In the genomic region with DNA sequence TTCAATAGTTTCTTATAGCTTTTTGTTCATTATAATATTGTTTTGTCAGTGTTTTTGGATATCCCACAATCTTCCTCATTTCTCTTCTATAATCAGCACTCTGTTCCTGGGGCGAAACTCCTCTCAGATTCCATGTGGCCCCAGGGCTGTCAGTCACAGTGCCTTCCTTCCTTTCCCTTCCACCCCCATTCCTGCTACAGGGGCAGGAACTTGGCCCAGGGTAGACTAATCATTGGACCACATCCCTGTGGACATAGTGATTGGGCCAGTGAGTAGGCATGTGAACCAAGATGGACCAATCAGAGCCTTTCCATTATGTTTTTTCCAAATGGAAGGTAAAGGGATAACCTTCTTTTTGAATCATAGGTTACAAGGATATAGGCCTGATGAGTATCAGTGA, we compare ENCODE assay signal across 25 cellular contexts.
A peak's percentile ranks its signal among the peaks of the same experiment; 100 is the strongest.
DNase-seq lines count a peak whose midpoint lies in the region; TF ChIP-seq lines count a peak whose summit lies in the region.
"Had no signal": no experiment of that assay in that cellular context is flagged by ENCODE, and none has a peak within 500 bp of the region (broad histone marks: within the 10 kb centered on the region; RNA-seq: fewer than 3 reads in every experiment).

No MANE protein-coding gene starts in this region.

- H3K4me1 ChIP-seq in mesendoderm (ENCODE audit: control insufficient read depth, low read depth, low read length): peaks cover 4% of the 10 kb centered on the region
- H3K4me1 ChIP-seq: HAP-1 had no signal

- H4K8ac ChIP-seq in mesendoderm (ENCODE audit: low read depth, low read length): no peak overlapping the region

- no peak overlapping the region for H3K4me3 Mint-ChIP-seq in Calu3 (ENCODE audit: low read depth, unreplicated experiment)
- H3K4me3 Mint-ChIP-seq: CD4-positive, alpha-beta memory T cell; GM23338; T-cell had no signal

- no peaks in the 10 kb centered on the region for H3K79me2 ChIP-seq in mesendoderm (ENCODE audit: control insufficient read depth, insufficient read depth, low read length)

- DNase-seq in Calu3 (no peak), H7 (peak; percentile 46), SK-MEL-5 (ENCODE audit: low read depth, low spot score) (peak; percentile 29), mesendoderm (peak; percentile 52), KBM-7 (no peak), AG08395 (ENCODE audit: low spot score) (no peak), dorsolateral prefrontal cortex (no peak)
- DNase-seq: AML-193; C1 segment of cervical spinal cord; CD4-positive, alpha-beta memory T cell; COR-L47; DMS79 treated with DMSO at 0.1 percent for 48 hours; NCI-H1105 treated with DMSO at 0.1 percent for 48 hours; NCI-H146; NCI-H1930; NCI-H2107; NCI-H524 treated with DMSO at 0.1 percent for 48 hours; NCI-H774; PC-9; Right ventricle myocardium superior; RPMI8226; T-cell had no signal

- H2BK120ac ChIP-seq in mesendoderm (ENCODE audit: low read depth, low read length): no peak overlapping the region

- no peak overlapping the region for H3K23ac ChIP-seq in mesendoderm (ENCODE audit: low read length)

- intact Hi-C loops in Calu3 (cut with micrococcal nuclease; ENCODE audit: unreplicated experiment): loop anchor here (5.0 to 10.0 kb wide), 2 partner anchors 246 to 313 kb away; no protein-coding TSS in a partner anchor
- intact Hi-C loops in dorsolateral prefrontal cortex (cut with DNase I): loop anchor here in 1 of 2 donors (10.0 kb wide), 1 partner anchor 463 kb away; no protein-coding TSS in a partner anchor

- no peak overlapping the region for H2BK5ac ChIP-seq in mesendoderm (ENCODE audit: low read length)

- peak overlapping the region; percentile 4 for H3K27ac Mint-ChIP-seq in Calu3 (ENCODE audit: unreplicated experiment)
- H3K27ac Mint-ChIP-seq: GM23338, T-cell had no signal

- H3K27me3 Mint-ChIP-seq in Calu3 (ENCODE audit: unreplicated experiment): no peaks in the 10 kb centered on the region
- H3K27me3 Mint-ChIP-seq: CD4-positive, alpha-beta memory T cell; T-cell had no signal

- H3K18ac ChIP-seq in mesendoderm (ENCODE audit: low read length): no peak overlapping the region

- peaks cover under 1% of the 10 kb centered on the region for H3K36me3 Mint-ChIP-seq in Calu3 (ENCODE audit: insufficient read depth, unreplicated experiment)

- H3K27ac ChIP-seq in mesendoderm (ENCODE audit: low read depth, low read length) (no peak overlapping the region), dorsolateral prefrontal cortex (no peak overlapping the region)
- H3K27ac ChIP-seq: PC-9, SJSA1 had no signal

- H2BK15ac ChIP-seq in mesendoderm (replicated peaks; ENCODE audit: low read depth): no peak overlapping the region

- no peak overlapping the region for H3K4ac ChIP-seq in mesendoderm (ENCODE audit: low read depth, low read length)

- WGBS in mesendoderm (ENCODE audit: extremely low coverage, insufficient coverage, low lambda C conversion rate): no CpG with 5 or more reads among the region's 1 CpG

- no peaks in the 10 kb centered on the region for H3K79me1 ChIP-seq in mesendoderm (ENCODE audit: low read length)

- H3K4me2 ChIP-seq in mesendoderm (ENCODE audit: low read length): no peak overlapping the region
- H3K4me2 ChIP-seq: GM23338, PC-9 had no signal

- in situ Hi-C loops in SK-MEL-5 (cut with HindIII; ENCODE audit: low pct_unique_long_range_greater_than_20kb, low sequenced_read_pairs): no loop called here
- in situ Hi-C loops in KBM-7 (cut with MboI; ENCODE audit: low pct_unique_long_range_greater_than_20kb, low sequenced_read_pairs): no loop called here

- H3K4me3 ChIP-seq in H7 (ENCODE audit: insufficient read depth, low read depth, low read length): no peak overlapping the region
- H3K4me3 ChIP-seq in mesendoderm (ENCODE audit: low read length): no peak overlapping the region
- no peak overlapping the region for H3K4me3 ChIP-seq in dorsolateral prefrontal cortex
- H3K4me3 ChIP-seq: GM23338, HAP-1, PC-9, SJSA1 had no signal

- H2AK5ac ChIP-seq in mesendoderm (ENCODE audit: low read length): no peak overlapping the region

- H3K36me3 ChIP-seq in H7 (replicated peaks; ENCODE audit: control insufficient read depth, insufficient read depth, low read length) (no peaks in the 10 kb centered on the region), mesendoderm (ENCODE audit: control insufficient read depth, insufficient read depth, low read length) (no peaks in the 10 kb centered on the region)
- H3K36me3 ChIP-seq: HAP-1, SJSA1 had no signal

- H4K5ac ChIP-seq in mesendoderm (ENCODE audit: low read length): no peak overlapping the region

- TF ChIP-seq CTCF in Calu3 (IDR thresholded peaks at IDR 0.05; ENCODE audit: unreplicated experiment): no peak
- no peak for TF ChIP-seq CTCF in dorsolateral prefrontal cortex (IDR thresholded peaks at IDR 0.05 in 54 of 56, conservative IDR thresholded peaks at IDR 0.05 in 2 of 56; ENCODE audit: low read depth in 1 of 56, partially characterized antibody in 56 of 56)

- peaks cover under 1% of the 10 kb centered on the region for H3K9me3 Mint-ChIP-seq in Calu3 (ENCODE audit: low read depth, unreplicated experiment)
- H3K9me3 Mint-ChIP-seq: CD4-positive, alpha-beta memory T cell; GM23338 had no signal

- no peaks in the 10 kb centered on the region for H3K27me3 ChIP-seq in H7 (ENCODE audit: control insufficient read depth, insufficient read depth, low read length)
- no peaks in the 10 kb centered on the region for H3K27me3 ChIP-seq in mesendoderm (ENCODE audit: insufficient read depth, low read length, poor library complexity)
- H3K27me3 ChIP-seq in dorsolateral prefrontal cortex: no peaks in the 10 kb centered on the region
- H3K27me3 ChIP-seq: SJSA1 had no signal

- CTCF ChIA-PET in Calu3 (lab: Charles Lee): no interaction called here

- BruUV-seq in Calu3 (replicated peaks; lab: Mats Ljungman, UMichigan): no TSS peak

- no peak overlapping the region for H3K56ac ChIP-seq in mesendoderm (ENCODE audit: low read length)

- H3K9ac ChIP-seq in mesendoderm (ENCODE audit: low read length): no peak overlapping the region

- H3K4me1 Mint-ChIP-seq in Calu3 (ENCODE audit: low read depth, unreplicated experiment): peaks cover 46% of the 10 kb centered on the region
- H3K4me1 Mint-ChIP-seq: CD4-positive, alpha-beta memory T cell; T-cell had no signal

Comparison
In these comparisons a context has a peak if more than half of its experiments do, and no peak if none do; other contexts are left out.
1. DNase-seq: peak in H7 (single experiment), SK-MEL-5 (single experiment) and mesendoderm (single experiment); none in Calu3 (single experiment), KBM-7 (single experiment), AG08395 (single experiment) and dorsolateral prefrontal cortex (0 of 10).